31 cellular contexts compared by ENCODE assay signal in the genomic region with DNA sequence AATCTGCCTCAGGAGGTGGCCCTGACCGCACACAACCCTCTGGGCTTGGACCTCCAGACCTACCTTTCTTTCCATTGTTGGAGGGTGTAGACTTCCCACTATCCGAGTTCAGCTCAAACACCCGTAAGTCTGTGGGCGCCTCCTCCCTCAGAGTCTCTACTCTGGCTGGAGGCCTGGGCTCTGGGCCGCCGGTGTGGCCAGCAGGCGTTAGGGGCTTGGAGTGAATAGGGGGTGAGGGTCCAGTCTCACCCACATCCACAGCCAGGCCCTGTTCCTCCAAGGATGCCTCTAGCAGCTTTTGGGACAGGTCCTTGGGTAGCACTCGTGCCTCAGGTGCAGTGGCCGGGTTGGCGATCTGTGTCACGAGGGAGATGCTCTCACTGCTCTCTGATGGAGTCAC. TPM values are rescaled to one million over a fixed set of nuclear protein-coding genes. Genes with fewer than 3 reads are reported as not detected.
A peak's percentile ranks its signal among the peaks of the same experiment; 100 is the strongest.
DNase-seq lines count a peak whose midpoint lies in the region; ATAC-seq, FAIRE-seq and TF ChIP-seq lines count a peak whose summit lies in the region.
"Had no signal": no experiment of that assay in that cellular context is flagged by ENCODE, and none has a peak within 500 bp of the region (broad histone marks: within the 10 kb centered on the region; RNA-seq: fewer than 3 reads in every experiment).

No MANE protein-coding gene starts in this region.

- no peak overlapping the region for H3K4me2 ChIP-seq in K562 (ENCODE audit: insufficient read depth, low read length)
- H3K4me2 ChIP-seq: A549; BLaER1; BLaER1 treated with 17β-estradiol and CSF1 and Interleukin-3, amounts not matched to agents 10 nM and 100 nM had no signal

- no peak for TF ChIP-seq EP300 in K562 (IDR thresholded peaks at IDR 0.05; ENCODE audit: low read length)

- H3K4me3 ChIP-seq in K562, result no peak overlapping the region
- H3K4me3 ChIP-seq: A549; BLaER1; BLaER1 treated with 17β-estradiol and CSF1 and Interleukin-3, amounts not matched to agents 10 nM and 100 nM had no signal

- H3K9ac ChIP-seq in K562 (ENCODE audit: insufficient read depth in 1 of 2, low read depth in 2 of 2, low read length in 2 of 2), result peak overlapping the region in 1 of 2 experiments; percentile 54; a peak in 1 of 4 replicates
- H3K9ac ChIP-seq: BLaER1; BLaER1 treated with 17β-estradiol and CSF1 and Interleukin-3, amounts not matched to agents 10 nM and 100 nM had no signal

- no peaks in the 10 kb centered on the region for H3K79me2 ChIP-seq in K562 (ENCODE audit: control insufficient read depth, insufficient read depth, low read length)

- no peak for TF ChIP-seq POLR2A in K562 (conservative IDR thresholded peaks at IDR 0.05)

- intact Hi-C loops in K562 (cut with micrococcal nuclease), result no loop called here

- no peak for DNase-seq in K562 (ENCODE audit: extremely low read depth in 1 of 4, low spot score in 3 of 4)
- no peak for DNase-seq in stimulated activated CD4-positive, alpha-beta T cell treated with anti-CD3 and anti-CD28 coated beads, Interleukin-15, amount 100 ng/mL, for 24 hours
- DNase-seq: 8988T; ACHN; AML-193; BE2C; C1 segment of cervical spinal cord; Caco-2; Calu3; CD4-positive, alpha-beta memory T cell; CD4-positive, alpha-beta T cell; CD4-positive, CD25-positive, alpha-beta regulatory T cell; CD8-positive, alpha-beta memory T cell; CD8-positive, alpha-beta T cell; COR-L47; DMS 273 treated with DMSO at 0.1 percent for 48 hours; DMS153; DMS53; DMS79; DMS79 treated with DMSO at 0.1 percent for 48 hours; DND-41; EL had no signal

- no peaks in the 10 kb centered on the region for H3K9me1 ChIP-seq in K562 (ENCODE audit: control insufficient read depth, insufficient read depth, low read length)

- no peaks in the 10 kb centered on the region for H3K4me1 ChIP-seq in K562 (replicated peaks in 1 of 2; ENCODE audit: control insufficient read depth in 2 of 2, insufficient read depth in 2 of 2, low read length in 2 of 2)
- H3K4me1 ChIP-seq: A549, BE2C, Caco-2 had no signal

- POLR2A ChIA-PET in K562 (lab: Yijun Ruan, JAX), result interaction anchor here (0.6 to 4.7 kb wide), 8 partner anchors 9 to 40 kb away, joined by 3 to 62 read pairs (median 4); a partner anchor contains a TSS

- TF ChIP-seq CTCF in K562 (IDR thresholded peaks at IDR 0.05 in 2 of 3, conservative IDR thresholded peaks at IDR 0.05 in 1 of 3; ENCODE audit: insufficient read depth in 2 of 3, low read depth in 1 of 3, low read length in 3 of 3), result no peak

- in situ Hi-C loops in K562 (cut with MboI), result no loop called here

- no TSS peak for BruUV-seq in K562 (replicated peaks; lab: Mats Ljungman, UMichigan)

- ATAC-seq in K562, result no peak
- ATAC-seq: A549; CD8-positive, alpha-beta T cell had no signal

- CTCF ChIA-PET in K562 (lab: Yijun Ruan, JAX; ENCODE audit: low intra/inter-chr PET ratio), result no interaction called here

- H3K36me3 ChIP-seq in K562 (ENCODE audit: control insufficient read depth, insufficient read depth, low read length), result peaks cover 96% of the 10 kb centered on the region
- H3K36me3 ChIP-seq: BE2C had no signal

- no peak overlapping the region for H3K27ac ChIP-seq in K562 (ENCODE audit: extremely low read depth, low read depth, low read length)
- H3K27ac ChIP-seq: 22Rv1; A549; BLaER1; BLaER1 treated with 17β-estradiol and CSF1 and Interleukin-3, amounts not matched to agents 10 nM and 100 nM; C4-2B had no signal

- no peak for FAIRE-seq in K562 (lab: Jason Lieb, UNC)
- FAIRE-seq: A204.1, A549, D721Med had no signal

- H3K9me3 ChIP-seq in K562 (replicated peaks; ENCODE audit: control insufficient read depth, insufficient read depth, low read depth, low read length), result no peaks in the 10 kb centered on the region
- H3K9me3 ChIP-seq: A549; BE2C; BLaER1; BLaER1 treated with 17β-estradiol and CSF1 and Interleukin-3, amounts not matched to agents 10 nM and 100 nM; Caco-2 had no signal

- no peak for TF ChIP-seq RAD21 in K562 (CRISPR knock-in tag; conservative IDR thresholded peaks at IDR 0.05 in 1 of 2, IDR thresholded peaks at IDR 0.05 in 1 of 2)

- 0 out of 2 replicates have a peak, but pooled peaks cover 5% of the 10 kb centered on the region for H4K20me1 ChIP-seq in K562 (replicated peaks; ENCODE audit: control insufficient read depth, insufficient read depth, low read length)

- H2AFZ ChIP-seq in K562 (ENCODE audit: low read depth, low read length), result no peak overlapping the region

- no peaks in the 10 kb centered on the region for H3K27me3 ChIP-seq in K562 (ENCODE audit: control insufficient read depth in 2 of 2, insufficient read depth in 2 of 2, low read length in 2 of 2)
- H3K27me3 ChIP-seq: BE2C; BLaER1; BLaER1 treated with 17β-estradiol and CSF1 and Interleukin-3, amounts not matched to agents 10 nM and 100 nM had no signal

- WGBS in K562 (ENCODE audit: insufficient coverage, low coverage, missing lambda C conversion rate), result 93% methylated on average over 11 of the region's 11 CpGs

RNA-seq across cellular contexts. Expression of a gene that starts 13.9 kb away (rescaled TPM):
- 22.5 and 34.3 TPM in 2 replicates for total RNA-seq in K562 (2011; cell fraction: chromatin; rRNA removed; ENCODE audit: low replicate concordance)
- total RNA-seq in K562 (2011; cell fraction: nucleolus; rRNA removed), result 17.5 and 20.7 TPM in 2 replicates
- 28.9 and 47.3 TPM in 2 replicates for total RNA-seq in K562 (2011; cell fraction: nucleoplasm; rRNA removed)
- total RNA-seq in K562 (2014; rRNA removed) (0.27 and 1.8 TPM in 2 replicates), K562 (2014; rRNA removed; fragmentation: Illumina TruSeq; extraction: Trizol) (1.9 and 2.5 TPM in 2 replicates), K562 (2015; rRNA removed; fragmentation: Illumina TruSeq; extraction: Trizol) (2.8 and 4.3 TPM in 2 replicates), K562 (2021) (2.3 and 3.3 TPM in 2 replicates)
- polyA plus RNA-seq in K562 (2011; rRNA removed) (2.8 and 3.6 TPM in 2 replicates), K562 (2014; fragmentation: Illumina TruSeq; extraction: Trizol) (1.6 and 3.2 TPM in 2 replicates), K562 (2014; fragmentation: Nextera tagmentation; extraction: Ambion mirVana) (under 1 TPM; 0.66 to 0.82 TPM), K562 (2014; rRNA removed) (1.9 and 2.2 TPM in 2 replicates)
- 1.4 and 4.1 TPM in 2 replicates for polyA plus RNA-seq in K562 (2011; cell fraction: cytosol; rRNA removed)
- 8.9 and 10.3 TPM in 2 replicates for polyA plus RNA-seq in K562 (2011; cell fraction: nucleus; rRNA removed)
- polyA plus RNA-seq in K562 (2012), result 1.8 and 11.1 TPM in 2 replicates
- 1.8 and 1.9 TPM in 2 replicates for polyA minus RNA-seq in K562 (2011; rRNA and poly(A)+ RNA removed)
- polyA minus RNA-seq in K562 (2011; cell fraction: cytosol; rRNA and poly(A)+ RNA removed), result not detected in 2 replicates
- polyA minus RNA-seq in K562 (2011; cell fraction: nucleus; rRNA and poly(A)+ RNA removed), result 3.2 and 4.4 TPM in 2 replicates
- total RNA-seq: Daoy had no signal

RNA-seq across cellular contexts. Expression of a gene that starts 13.9 kb away (rescaled TPM):
- total RNA-seq in K562 (2011; cell fraction: chromatin; rRNA removed; ENCODE audit: low replicate concordance), result 86.3 and 131 TPM in 2 replicates
- 70.1 and 80.5 TPM in 2 replicates for total RNA-seq in K562 (2011; cell fraction: nucleolus; rRNA removed)
- total RNA-seq in K562 (2011; cell fraction: nucleoplasm; rRNA removed), result 83.9 and 97.2 TPM in 2 replicates
- total RNA-seq in K562 (2014; rRNA removed), result 6.7 and 7.4 TPM in 2 replicates
- total RNA-seq in K562 (2014; rRNA removed; fragmentation: Illumina TruSeq; extraction: Trizol), result 3.6 and 4.0 TPM in 2 replicates
- total RNA-seq in K562 (2015; rRNA removed; fragmentation: Illumina TruSeq; extraction: Trizol), result 2.9 and 3.4 TPM in 2 replicates
- 11.6 and 12.7 TPM in 2 replicates for total RNA-seq in K562 (2021)
- 10.9 and 18.6 TPM in 2 replicates for polyA plus RNA-seq in K562 (2011; rRNA removed)
- polyA plus RNA-seq in K562 (2011; cell fraction: cytosol; rRNA removed), result 7.0 and 9.1 TPM in 2 replicates
- polyA plus RNA-seq in K562 (2011; cell fraction: nucleus; rRNA removed), result 76.1 and 118 TPM in 2 replicates
- 9.5 and 33.7 TPM in 2 replicates for polyA plus RNA-seq in K562 (2012)
- 9.5 and 9.7 TPM in 2 replicates for polyA plus RNA-seq in K562 (2014; fragmentation: Illumina TruSeq; extraction: Trizol)
- polyA plus RNA-seq in K562 (2014; fragmentation: Nextera tagmentation; extraction: Ambion mirVana), result under 1 TPM; 0.04 TPM
- 17.9 and 21.6 TPM in 2 replicates for polyA plus RNA-seq in K562 (2014; rRNA removed)
- 4.5 and 5.5 TPM in 2 replicates for polyA minus RNA-seq in K562 (2011; rRNA and poly(A)+ RNA removed)
- polyA minus RNA-seq in K562 (2011; cell fraction: cytosol; rRNA and poly(A)+ RNA removed), result 1.1 and 1.6 TPM in 2 replicates
- 13.0 and 14.4 TPM in 2 replicates for polyA minus RNA-seq in K562 (2011; cell fraction: nucleus; rRNA and poly(A)+ RNA removed)
- polyA plus RNA-seq: CD14-positive monocyte had no signal

RNA-seq across cellular contexts. Expression of a gene that starts 18.0 kb away (rescaled TPM):
- 333 and 446 TPM in 2 replicates for total RNA-seq in K562 (2011; cell fraction: chromatin; rRNA removed; ENCODE audit: low replicate concordance)
- 231 TPM in 2 replicates for total RNA-seq in K562 (2011; cell fraction: nucleolus; rRNA removed)
- 315 and 386 TPM in 2 replicates for total RNA-seq in K562 (2011; cell fraction: nucleoplasm; rRNA removed)
- 73.1 and 81.0 TPM in 2 replicates for total RNA-seq in K562 (2014; rRNA removed)
- 60.4 and 68.5 TPM in 2 replicates for total RNA-seq in K562 (2014; rRNA removed; fragmentation: Illumina TruSeq; extraction: Trizol)
- 44.0 and 45.1 TPM in 2 replicates for total RNA-seq in K562 (2015; rRNA removed; fragmentation: Illumina TruSeq; extraction: Trizol)
- total RNA-seq in K562 (2021), result 73.6 and 84.8 TPM in 2 replicates
- 91.6 and 125 TPM in 2 replicates for polyA plus RNA-seq in K562 (2011; rRNA removed)
- 59.5 and 90.3 TPM in 2 replicates for polyA plus RNA-seq in K562 (2011; cell fraction: cytosol; rRNA removed)
- 211 and 227 TPM in 2 replicates for polyA plus RNA-seq in K562 (2011; cell fraction: nucleus; rRNA removed)
- 57.3 and 88.0 TPM in 2 replicates for polyA plus RNA-seq in K562 (2012)
- polyA plus RNA-seq in K562 (2014; fragmentation: Illumina TruSeq; extraction: Trizol), result 92.9 and 96.8 TPM in 2 replicates
- 10 to 100 TPM; 10.2 to 14.7 TPM for polyA plus RNA-seq in K562 (2014; fragmentation: Nextera tagmentation; extraction: Ambion mirVana)
- polyA plus RNA-seq in K562 (2014; rRNA removed), result 94.7 and 100 TPM in 2 replicates
- 52.5 and 61.4 TPM in 2 replicates for polyA minus RNA-seq in K562 (2011; rRNA and poly(A)+ RNA removed)
- 25.3 and 34.6 TPM in 2 replicates for polyA minus RNA-seq in K562 (2011; cell fraction: cytosol; rRNA and poly(A)+ RNA removed)
- 62.3 and 95.3 TPM in 2 replicates for polyA minus RNA-seq in K562 (2011; cell fraction: nucleus; rRNA and poly(A)+ RNA removed)

RNA-seq across cellular contexts. Expression of a gene that starts 40.2 kb away (rescaled TPM):
- total RNA-seq in K562 (2011; cell fraction: chromatin; rRNA removed; ENCODE audit: low replicate concordance), result 19.8 and 52.7 TPM in 2 replicates
- total RNA-seq in K562 (2011; cell fraction: nucleolus; rRNA removed), result 56.5 and 63.0 TPM in 2 replicates
- 61.2 and 72.0 TPM in 2 replicates for total RNA-seq in K562 (2011; cell fraction: nucleoplasm; rRNA removed)
- total RNA-seq in K562 (2014; rRNA removed) (155 and 188 TPM in 2 replicates), K562 (2014; rRNA removed; fragmentation: Illumina TruSeq; extraction: Trizol) (85.0 and 89.5 TPM in 2 replicates), K562 (2015; rRNA removed; fragmentation: Illumina TruSeq; extraction: Trizol) (99.5 and 102 TPM in 2 replicates), K562 (2021) (236 and 247 TPM in 2 replicates)
- polyA plus RNA-seq in K562 (2011; rRNA removed) (202 and 216 TPM in 2 replicates), K562 (2014; fragmentation: Illumina TruSeq; extraction: Trizol) (325 and 361 TPM in 2 replicates), K562 (2014; fragmentation: Nextera tagmentation; extraction: Ambion mirVana) (10 to 100 TPM; 14.7 to 14.8 TPM), K562 (2014; rRNA removed) (256 and 262 TPM in 2 replicates)
- polyA plus RNA-seq in K562 (2011; cell fraction: cytosol; rRNA removed), result 300 and 303 TPM in 2 replicates
- 63.0 and 65.4 TPM in 2 replicates for polyA plus RNA-seq in K562 (2011; cell fraction: nucleus; rRNA removed)
- polyA plus RNA-seq in K562 (2012), result 99.2 and 141 TPM in 2 replicates
- 110 and 133 TPM in 2 replicates for polyA minus RNA-seq in K562 (2011; rRNA and poly(A)+ RNA removed)
- polyA minus RNA-seq in K562 (2011; cell fraction: cytosol; rRNA and poly(A)+ RNA removed), result 77.4 and 89.7 TPM in 2 replicates
- 30.2 and 47.4 TPM in 2 replicates for polyA minus RNA-seq in K562 (2011; cell fraction: nucleus; rRNA and poly(A)+ RNA removed)
